Comparison of ENCODE assay signal across 2 cellular contexts in genomic region chr5:77029376-77029885, GRCh38.
A peak's percentile ranks its signal among the peaks of the same experiment; 100 is the strongest.
TF ChIP-seq lines count a peak whose summit lies in the region.

No MANE protein-coding gene starts in this region.

TF ChIP-seq in A549, 52 proteins besides CTCF, POLR2A, EP300 and RAD21:
- no peak for TF ChIP-seq BCL3 (IDR thresholded peaks at IDR 0.05)
- TF ChIP-seq JUN (IDR thresholded peaks at IDR 0.05): no peak
- no peak for TF ChIP-seq PHF8 (IDR thresholded peaks at IDR 0.05; ENCODE audit: borderline replicate concordance, low read depth)
- no peak for TF ChIP-seq ZNF302 (CRISPR knock-in tag; IDR thresholded peaks at IDR 0.05)
- TF ChIP-seq FOSL2 (IDR thresholded peaks at IDR 0.05): no peak
- no peak for TF ChIP-seq FOSL2 (CRISPR knock-in tag; IDR thresholded peaks at IDR 0.05)
- no peak for TF ChIP-seq MAZ (IDR thresholded peaks at IDR 0.05; ENCODE audit: borderline replicate concordance, low read depth, low read length)
- TF ChIP-seq RCOR1 (IDR thresholded peaks at IDR 0.05; ENCODE audit: low read depth, low read length): no peak
- no peak for TF ChIP-seq POLR2AphosphoS2 (conservative IDR thresholded peaks at IDR 0.05; ENCODE audit: low read length)
- no peak for TF ChIP-seq EHMT2 (IDR thresholded peaks at IDR 0.05; ENCODE audit: low read depth)
- TF ChIP-seq ZSCAN20 (CRISPR knock-in tag; IDR thresholded peaks at IDR 0.05): no peak
- no peak for TF ChIP-seq NPAS2 (CRISPR knock-in tag; IDR thresholded peaks at IDR 0.05; ENCODE audit: borderline replicate concordance)
- TF ChIP-seq JUNB (IDR thresholded peaks at IDR 0.05): no peak
- no peak for TF ChIP-seq CHD2 (IDR thresholded peaks at IDR 0.05; ENCODE audit: low read length, partially characterized antibody)
- no peak for TF ChIP-seq KDM1A (IDR thresholded peaks at IDR 0.05; ENCODE audit: low read depth)
- TF ChIP-seq RFX5 (IDR thresholded peaks at IDR 0.05): no peak
- TF ChIP-seq ESRRA (IDR thresholded peaks at IDR 0.05; ENCODE audit: borderline replicate concordance, low read length): no peak
- no peak for TF ChIP-seq CEBPB (IDR thresholded peaks at IDR 0.05)
- no peak for TF ChIP-seq HOXA7 (CRISPR knock-in tag; IDR thresholded peaks at IDR 0.05)
- TF ChIP-seq HEYL (CRISPR knock-in tag; IDR thresholded peaks at IDR 0.05): no peak
- TF ChIP-seq NR3C1 (IDR thresholded peaks at IDR 0.05): no peak
TF ChIP-seq in A549: peak in this region for 0.

TF ChIP-seq in K562, 482 proteins besides CTCF, POLR2A, EP300 and RAD21:
- TF ChIP-seq ZNF165 (CRISPR knock-in tag; IDR thresholded peaks at IDR 0.05; ENCODE audit: borderline replicate concordance) (no peak), RFX5 (IDR thresholded peaks at IDR 0.05; ENCODE audit: low read depth, low read length) (no peak), CBX1 (IDR thresholded peaks at IDR 0.05; ENCODE audit: low read depth) (0 out of 2 replicates have a peak, but pooled peaks have one; percentile 28), CBX3 (IDR thresholded peaks at IDR 0.05; ENCODE audit: borderline replicate concordance in 1 of 2, low read length in 2 of 2) (peak in 1 of 2 experiments; percentile 81; a peak in 2 of 3 replicates), TRIM28 (IDR thresholded peaks at IDR 0.05) (peak; percentile 85), ZNF280A (IDR thresholded peaks at IDR 0.05; ENCODE audit: low read depth, partially characterized antibody) (peak; percentile 79), ZNF766 (CRISPR knock-in tag; conservative IDR thresholded peaks at IDR 0.05) (peak; percentile 57; the same call in 1 of the 2 replicates), TRIM24 (IDR thresholded peaks at IDR 0.05) (peak; percentile 9 to 53; a peak in 1 of 4 replicates)
